Comparison of ENCODE assay signal across 26 cellular contexts in the genomic region with DNA sequence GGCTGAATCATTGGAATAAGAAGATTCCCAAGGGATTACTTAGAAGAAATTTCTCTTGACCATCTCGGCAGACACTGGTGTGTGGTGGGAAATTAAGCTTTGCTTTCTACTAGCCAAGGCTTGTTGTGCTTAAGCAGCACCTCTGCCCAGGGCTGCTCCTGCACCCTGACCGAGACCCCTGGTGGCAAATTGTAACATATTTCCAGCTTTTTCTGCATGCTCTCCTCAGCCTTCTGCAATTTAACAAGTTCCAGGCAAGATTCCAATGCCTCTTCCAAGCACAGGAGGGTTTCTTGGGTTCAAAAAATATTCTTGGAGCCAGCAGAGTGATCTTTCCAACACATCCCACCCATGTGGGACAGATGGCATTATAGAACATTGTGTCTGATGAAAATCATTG.
"Had no signal": no experiment of that assay in that cellular context is flagged by ENCODE, and none has a peak within 500 bp of the region (broad histone marks: within the 10 kb centered on the region; RNA-seq: fewer than 3 reads in every experiment).

No MANE protein-coding gene starts in this region.

- H3K27me3 Mint-ChIP-seq: activated naive CD8-positive, alpha-beta T cell treated with anti-CD3 and anti-CD28 coated beads, Interleukin-2, amount 50 U/mL, for 24 hours; dendritic cell treated with granulocyte-macrophage colony-stimulating factor and Interleukin-4, amounts not matched to agents 40 ng/mL and 50 ng/mL, for 4 days; T-cell had no signal

- H3K36me3 ChIP-seq: cardiac muscle cell, ovary, prostate gland, right atrium auricular region, tibial nerve had no signal

- H3K27me3 ChIP-seq: ovary, right atrium auricular region, tibial nerve had no signal

- ATAC-seq: activated CD8-positive, alpha-beta T cell treated with anti-CD3 and anti-CD28 coated beads, Interleukin-2, amount 10 ng/mL, durations not matched to agents 7 days and 5 days; activated naive CD8-positive, alpha-beta T cell treated with anti-CD3 and anti-CD28 coated beads, Interleukin-2, amount 50 U/mL, for 24 hours; left colon; naive thymus-derived CD8-positive, alpha-beta T cell; stimulated activated naive CD8-positive, alpha-beta T cell treated with anti-CD3 and anti-CD28 coated beads, Interleukin-15, amount 100 ng/mL, for 72 hours; T-cell had no signal

- H3K4me1 Mint-ChIP-seq: activated naive CD8-positive, alpha-beta T cell treated with anti-CD3 and anti-CD28 coated beads, Interleukin-2, amount 50 U/mL, for 24 hours; memory B cell; naive thymus-derived CD8-positive, alpha-beta T cell; stimulated activated naive CD8-positive, alpha-beta T cell treated with anti-CD3 and anti-CD28 coated beads, Interleukin-15, amount 100 ng/mL, for 72 hours; T-cell had no signal

- H3K9me3 Mint-ChIP-seq: activated naive CD8-positive, alpha-beta T cell treated with anti-CD3 and anti-CD28 coated beads, Interleukin-2, amount 50 U/mL, for 24 hours; activated T-helper 1 cell treated with anti-CD3 and anti-CD28 coated beads, Interleukin-12 subunit alpha, Interleukin-12 subunit beta, Interleukin-2, Interleukin-4 antibody, amounts not matched to agents 30 ng/mL and 10 ng/mL and 1 ng/mL, durations not matched to agents 14 hours and 24 hours and 36 hours; dendritic cell treated with granulocyte-macrophage colony-stimulating factor and Interleukin-4, amounts not matched to agents 40 ng/mL and 50 ng/mL, for 4 days; memory B cell; naive thymus-derived CD8-positive, alpha-beta T cell; stimulated activated naive CD8-positive, alpha-beta T cell treated with anti-CD3 and anti-CD28 coated beads, Interleukin-15, amount 100 ng/mL, for 72 hours; T-cell; T-helper 2 cell treated with Interferon-gamma antibody and Interleukin-4, amounts not matched to agents 5 μg/mL and 100 μg/mL, for 36 hours had no signal

- H3K4me3 Mint-ChIP-seq: activated CD8-positive, alpha-beta T cell treated with anti-CD3 and anti-CD28 coated beads, Interleukin-2, amount 10 ng/mL, durations not matched to agents 7 days and 5 days; activated naive CD8-positive, alpha-beta T cell treated with anti-CD3 and anti-CD28 coated beads, Interleukin-2, amount 50 U/mL, for 24 hours; activated T-helper 1 cell treated with anti-CD3 and anti-CD28 coated beads, Interleukin-12 subunit alpha, Interleukin-12 subunit beta, Interleukin-2, Interleukin-4 antibody, amounts not matched to agents 30 ng/mL and 10 ng/mL and 1 ng/mL, durations not matched to agents 14 hours and 24 hours and 36 hours; dendritic cell treated with granulocyte-macrophage colony-stimulating factor and Interleukin-4, amounts not matched to agents 40 ng/mL and 50 ng/mL, for 4 days; memory B cell; naive thymus-derived CD8-positive, alpha-beta T cell; stimulated activated naive CD8-positive, alpha-beta T cell treated with anti-CD3 and anti-CD28 coated beads, Interleukin-15, amount 100 ng/mL, for 72 hours; T-cell; T-helper 2 cell treated with Interferon-gamma antibody and Interleukin-4, amounts not matched to agents 5 μg/mL and 100 μg/mL, for 36 hours had no signal

- H3K27ac Mint-ChIP-seq: activated CD8-positive, alpha-beta T cell treated with anti-CD3 and anti-CD28 coated beads, Interleukin-2, amount 10 ng/mL, durations not matched to agents 7 days and 5 days; activated naive CD8-positive, alpha-beta T cell treated with anti-CD3 and anti-CD28 coated beads, Interleukin-2, amount 50 U/mL, for 24 hours; activated T-helper 1 cell treated with anti-CD3 and anti-CD28 coated beads, Interleukin-12 subunit alpha, Interleukin-12 subunit beta, Interleukin-2, Interleukin-4 antibody, amounts not matched to agents 30 ng/mL and 10 ng/mL and 1 ng/mL, durations not matched to agents 14 hours and 24 hours and 36 hours; dendritic cell treated with granulocyte-macrophage colony-stimulating factor and Interleukin-4, amounts not matched to agents 40 ng/mL and 50 ng/mL, for 4 days; memory B cell; naive thymus-derived CD8-positive, alpha-beta T cell; T-cell; T-helper 2 cell treated with Interferon-gamma antibody and Interleukin-4, amounts not matched to agents 5 μg/mL and 100 μg/mL, for 36 hours had no signal

- DNase-seq: activated CD4-positive, alpha-beta T cell treated with anti-CD3 and anti-CD28 coated beads for 1 hour; activated CD4-positive, alpha-beta T cell treated with anti-CD3 and anti-CD28 coated beads, Interleukin-2, amount 50 U/mL, for 1 hour; activated CD8-positive, alpha-beta T cell treated with anti-CD3 and anti-CD28 coated beads, Interleukin-2, amount 10 ng/mL, durations not matched to agents 7 days and 5 days; activated gamma-delta T cell; activated naive CD4-positive, alpha-beta T cell treated with anti-CD3 and anti-CD28 coated beads, Interleukin-2, amount 50 U/mL, for 16 hours; activated naive CD8-positive, alpha-beta T cell treated with anti-CD3 and anti-CD28 coated beads, Interleukin-2, amount 50 U/mL, for 24 hours; effector CD4-positive, alpha-beta T cell; foreskin melanocyte; head of caudate nucleus; hypothalamus; left colon; naive thymus-derived CD8-positive, alpha-beta T cell; ovary; stimulated activated CD4-positive, alpha-beta T cell treated with anti-CD3 and anti-CD28 coated beads, Interleukin-4, amount 100 ng/mL, for 24 hours; stimulated activated naive CD8-positive, alpha-beta T cell treated with anti-CD3 and anti-CD28 coated beads, Interleukin-15, amount 100 ng/mL, for 72 hours; T-cell had no signal

- H3K9me3 ChIP-seq: ovary, prostate gland, right atrium auricular region, tibial nerve had no signal

- H3K4me1 ChIP-seq: prostate gland, right atrium auricular region, tibial nerve had no signal

- H3K36me3 Mint-ChIP-seq: memory B cell; naive thymus-derived CD8-positive, alpha-beta T cell; T-cell had no signal

- H3K27ac ChIP-seq: cardiac muscle cell, ovary, prostate gland, right atrium auricular region, tibial nerve, VCaP had no signal

- FAIRE-seq: keratinocyte had no signal

- H3K4me3 ChIP-seq: cardiac muscle cell, ovary, prostate gland, right atrium auricular region, tibial nerve had no signal
